Comparison of ENCODE assay signal across 1 cellular context in genomic region chr6:32971581-32972352, GRCh38.
A peak's percentile ranks its signal among the peaks of the same experiment; 100 is the strongest.
TF ChIP-seq lines count a peak whose summit lies in the region.

No MANE protein-coding gene starts in this region.

TF ChIP-seq in HEK293, 187 proteins besides CTCF, POLR2A, EP300 and RAD21 (continued from another document):
- TF ChIP-seq ZNF692 (tag by site-specific recombination; IDR thresholded peaks at IDR 0.05): peak; percentile 77
- TF ChIP-seq ZNF280D (tag by site-specific recombination; IDR thresholded peaks at IDR 0.05): no peak
- no peak for TF ChIP-seq ZBTB1 (tag by site-specific recombination; IDR thresholded peaks at IDR 0.05)
- TF ChIP-seq, protein P1, sequence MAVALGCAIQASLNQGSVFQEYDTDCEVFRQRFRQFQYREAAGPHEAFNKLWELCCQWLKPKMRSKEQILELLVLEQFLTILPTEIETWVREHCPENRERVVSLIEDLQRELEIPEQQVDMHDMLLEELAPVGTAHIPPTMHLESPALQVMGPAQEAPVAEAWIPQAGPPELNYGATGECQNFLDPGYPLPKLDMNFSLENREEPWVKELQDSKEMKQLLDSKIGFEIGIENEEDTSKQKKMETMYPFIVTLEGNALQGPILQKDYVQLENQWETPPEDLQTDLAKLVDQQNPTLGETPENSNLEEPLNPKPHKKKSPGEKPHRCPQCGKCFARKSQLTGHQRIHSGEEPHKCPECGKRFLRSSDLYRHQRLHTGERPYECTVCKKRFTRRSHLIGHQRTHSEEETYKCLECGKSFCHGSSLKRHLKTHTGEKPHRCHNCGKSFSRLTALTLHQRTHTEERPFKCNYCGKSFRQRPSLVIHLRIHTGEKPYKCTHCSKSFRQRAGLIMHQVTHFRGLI (tag by site-specific recombination; IDR thresholded peaks at IDR 0.05): peak; percentile 96
- TF ChIP-seq GLI4 (tag by site-specific recombination; IDR thresholded peaks at IDR 0.05): peak; percentile 96
- TF ChIP-seq, protein P2, sequence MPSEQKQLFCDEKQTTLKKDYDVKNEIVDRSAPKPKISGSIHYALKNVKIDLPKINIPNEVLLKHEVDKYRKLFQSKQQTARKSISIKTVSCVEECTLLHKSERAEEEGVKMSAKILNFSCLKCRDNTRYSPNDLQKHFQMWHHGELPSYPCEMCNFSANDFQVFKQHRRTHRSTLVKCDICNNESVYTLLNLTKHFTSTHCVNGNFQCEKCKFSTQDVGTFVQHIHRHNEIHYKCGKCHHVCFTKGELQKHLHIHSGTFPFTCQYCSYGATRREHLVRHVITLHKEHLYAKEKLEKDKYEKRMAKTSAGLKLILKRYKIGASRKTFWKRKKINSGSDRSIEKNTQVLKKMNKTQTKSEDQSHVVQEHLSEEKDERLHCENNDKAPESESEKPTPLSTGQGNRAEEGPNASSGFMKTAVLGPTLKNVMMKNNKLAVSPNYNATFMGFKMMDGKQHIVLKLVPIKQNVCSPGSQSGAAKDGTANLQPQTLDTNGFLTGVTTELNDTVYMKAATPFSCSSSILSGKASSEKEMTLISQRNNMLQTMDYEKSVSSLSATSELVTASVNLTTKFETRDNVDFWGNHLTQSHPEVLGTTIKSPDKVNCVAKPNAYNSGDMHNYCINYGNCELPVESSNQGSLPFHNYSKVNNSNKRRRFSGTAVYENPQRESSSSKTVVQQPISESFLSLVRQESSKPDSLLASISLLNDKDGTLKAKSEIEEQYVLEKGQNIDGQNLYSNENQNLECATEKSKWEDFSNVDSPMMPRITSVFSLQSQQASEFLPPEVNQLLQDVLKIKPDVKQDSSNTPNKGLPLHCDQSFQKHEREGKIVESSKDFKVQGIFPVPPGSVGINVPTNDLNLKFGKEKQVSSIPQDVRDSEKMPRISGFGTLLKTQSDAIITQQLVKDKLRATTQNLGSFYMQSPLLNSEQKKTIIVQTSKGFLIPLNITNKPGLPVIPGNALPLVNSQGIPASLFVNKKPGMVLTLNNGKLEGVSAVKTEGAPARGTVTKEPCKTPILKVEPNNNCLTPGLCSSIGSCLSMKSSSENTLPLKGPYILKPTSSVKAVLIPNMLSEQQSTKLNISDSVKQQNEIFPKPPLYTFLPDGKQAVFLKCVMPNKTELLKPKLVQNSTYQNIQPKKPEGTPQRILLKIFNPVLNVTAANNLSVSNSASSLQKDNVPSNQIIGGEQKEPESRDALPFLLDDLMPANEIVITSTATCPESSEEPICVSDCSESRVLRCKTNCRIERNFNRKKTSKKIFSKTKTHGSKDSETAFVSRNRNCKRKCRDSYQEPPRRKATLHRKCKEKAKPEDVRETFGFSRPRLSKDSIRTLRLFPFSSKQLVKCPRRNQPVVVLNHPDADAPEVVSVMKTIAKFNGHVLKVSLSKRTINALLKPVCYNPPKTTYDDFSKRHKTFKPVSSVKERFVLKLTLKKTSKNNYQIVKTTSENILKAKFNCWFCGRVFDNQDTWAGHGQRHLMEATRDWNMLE (tag by site-specific recombination; conservative IDR thresholded peaks at IDR 0.05; ENCODE audit: low read depth): peak; percentile 32; the same call in 1 of the 2 replicates
- TF ChIP-seq WT1 (tag by site-specific recombination; IDR thresholded peaks at IDR 0.05): peak; percentile 63
- TF ChIP-seq ZBTB20 (tag by site-specific recombination; IDR thresholded peaks at IDR 0.05): no peak; the same call in 1 of the 2 replicates
- TF ChIP-seq ZNF629 (tag by site-specific recombination; IDR thresholded peaks at IDR 0.05): peak; percentile 99
- TF ChIP-seq ZNF362 (tag by site-specific recombination; IDR thresholded peaks at IDR 0.05): no peak
- TF ChIP-seq, protein P3, sequence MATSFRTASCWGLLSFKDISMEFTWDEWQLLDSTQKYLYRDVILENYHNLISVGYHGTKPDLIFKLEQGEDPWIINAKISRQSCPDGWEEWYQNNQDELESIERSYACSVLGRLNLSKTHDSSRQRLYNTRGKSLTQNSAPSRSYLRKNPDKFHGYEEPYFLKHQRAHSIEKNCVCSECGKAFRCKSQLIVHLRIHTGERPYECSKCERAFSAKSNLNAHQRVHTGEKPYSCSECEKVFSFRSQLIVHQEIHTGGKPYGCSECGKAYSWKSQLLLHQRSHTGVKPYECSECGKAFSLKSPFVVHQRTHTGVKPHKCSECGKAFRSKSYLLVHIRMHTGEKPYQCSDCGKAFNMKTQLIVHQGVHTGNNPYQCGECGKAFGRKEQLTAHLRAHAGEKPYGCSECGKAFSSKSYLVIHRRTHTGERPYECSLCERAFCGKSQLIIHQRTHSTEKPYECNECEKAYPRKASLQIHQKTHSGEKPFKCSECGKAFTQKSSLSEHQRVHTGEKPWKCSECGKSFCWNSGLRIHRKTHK (tag by site-specific recombination; IDR thresholded peaks at IDR 0.05): no peak
- TF ChIP-seq ZNF658 (tag by site-specific recombination; IDR thresholded peaks at IDR 0.05): no peak
- TF ChIP-seq KLF17 (tag by site-specific recombination; IDR thresholded peaks at IDR 0.05): peak; percentile 91
- no peak for TF ChIP-seq ZNF221 (tag by site-specific recombination; IDR thresholded peaks at IDR 0.05; ENCODE audit: borderline replicate concordance)
- 0 out of 2 replicates have a peak, but pooled peaks have one; percentile 49 for TF ChIP-seq ZNF768 (tag by site-specific recombination; IDR thresholded peaks at IDR 0.05)
- peak; percentile 95 for TF ChIP-seq HOXC10 (CRISPR knock-in tag; IDR thresholded peaks at IDR 0.05)
- TF ChIP-seq KLF8 (tag by site-specific recombination; IDR thresholded peaks at IDR 0.05): peak; percentile 88; the same call in 1 of the 2 replicates
- TF ChIP-seq, protein P4, sequence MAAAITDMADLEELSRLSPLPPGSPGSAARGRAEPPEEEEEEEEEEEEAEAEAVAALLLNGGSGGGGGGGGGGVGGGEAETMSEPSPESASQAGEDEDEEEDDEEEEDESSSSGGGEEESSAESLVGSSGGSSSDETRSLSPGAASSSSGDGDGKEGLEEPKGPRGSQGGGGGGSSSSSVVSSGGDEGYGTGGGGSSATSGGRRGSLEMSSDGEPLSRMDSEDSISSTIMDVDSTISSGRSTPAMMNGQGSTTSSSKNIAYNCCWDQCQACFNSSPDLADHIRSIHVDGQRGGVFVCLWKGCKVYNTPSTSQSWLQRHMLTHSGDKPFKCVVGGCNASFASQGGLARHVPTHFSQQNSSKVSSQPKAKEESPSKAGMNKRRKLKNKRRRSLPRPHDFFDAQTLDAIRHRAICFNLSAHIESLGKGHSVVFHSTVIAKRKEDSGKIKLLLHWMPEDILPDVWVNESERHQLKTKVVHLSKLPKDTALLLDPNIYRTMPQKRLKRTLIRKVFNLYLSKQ (tag by site-specific recombination; IDR thresholded peaks at IDR 0.05; ENCODE audit: borderline replicate concordance): peak; percentile 34; the same call in 1 of the 2 replicates
- peak; percentile 48; the same call in 1 of the 2 replicates for TF ChIP-seq ZNF24 (tag by site-specific recombination; IDR thresholded peaks at IDR 0.05)
- TF ChIP-seq ZNF157 (tag by site-specific recombination; IDR thresholded peaks at IDR 0.05): no peak
- no peak for TF ChIP-seq PRDM2 (tag by site-specific recombination; IDR thresholded peaks at IDR 0.05; ENCODE audit: borderline replicate concordance)
- TF ChIP-seq ZNF548 (tag by site-specific recombination; IDR thresholded peaks at IDR 0.05): no peak
- peak; percentile 53 for TF ChIP-seq ZNF324 (tag by site-specific recombination; IDR thresholded peaks at IDR 0.05)
- TF ChIP-seq ZNF174 (tag by site-specific recombination; IDR thresholded peaks at IDR 0.05): no peak
- peak; percentile 84 for TF ChIP-seq ZNF501 (tag by site-specific recombination; IDR thresholded peaks at IDR 0.05)
